Comparison of ENCODE assay signal across 1 cellular context in the genomic region with DNA sequence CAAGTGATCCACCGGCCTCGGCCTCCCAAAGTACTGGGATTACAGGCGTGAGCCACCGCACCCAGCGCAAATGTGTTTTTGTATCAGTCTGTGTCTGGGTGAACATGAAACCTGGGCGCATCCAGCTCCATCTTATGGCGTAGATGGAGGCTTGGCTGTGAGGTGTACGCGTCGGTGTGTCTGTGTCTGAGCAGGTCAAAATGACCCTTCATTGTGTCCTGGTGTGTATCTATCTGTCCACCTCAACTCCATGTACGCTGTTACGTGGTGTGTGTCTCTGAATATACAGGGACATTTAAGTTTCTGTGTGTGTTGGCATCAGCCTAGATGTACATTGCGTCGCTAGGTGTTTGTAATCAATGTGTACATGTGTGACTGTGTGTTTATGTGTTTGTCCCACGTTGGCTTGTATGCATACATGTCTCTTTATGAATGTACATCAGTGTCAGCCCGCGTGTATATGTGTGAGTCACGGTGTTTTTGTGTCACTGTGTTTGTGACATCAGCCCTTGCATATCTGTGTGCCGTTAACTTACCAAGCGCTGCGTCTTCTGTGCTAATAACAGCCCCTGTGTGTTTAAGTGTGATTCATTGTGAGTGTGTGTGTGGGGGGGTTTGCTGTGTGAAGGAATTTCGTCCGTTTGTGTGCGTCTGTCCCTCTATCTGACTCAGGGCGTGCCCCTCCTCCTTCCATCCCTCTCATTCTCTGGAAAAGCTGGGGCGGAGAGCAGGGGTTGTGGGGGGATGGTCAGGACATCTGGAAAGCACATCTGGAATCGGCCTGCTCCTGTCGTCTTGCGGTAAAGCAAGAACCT.
A peak's percentile ranks its signal among the peaks of the same experiment; 100 is the strongest.
TF ChIP-seq lines count a peak whose summit lies in the region.

No MANE protein-coding gene starts in this region.

TF ChIP-seq in IMR-90, 13 proteins besides CTCF, POLR2A, EP300 and RAD21:
- no peak for TF ChIP-seq RFX5 (IDR thresholded peaks at IDR 0.05; ENCODE audit: low read depth, low read length)
- peak; percentile 89 for TF ChIP-seq CEBPB (IDR thresholded peaks at IDR 0.05; ENCODE audit: low read depth, low read length)
- TF ChIP-seq MAZ (IDR thresholded peaks at IDR 0.05; ENCODE audit: borderline replicate concordance, low read depth, low read length) = peak; percentile 81
- TF ChIP-seq SMC3 (IDR thresholded peaks at IDR 0.05; ENCODE audit: low read depth, low read length) = no peak
- peak; percentile 19; the same call in 1 of the 2 replicates for TF ChIP-seq MXI1 (IDR thresholded peaks at IDR 0.05; ENCODE audit: borderline replicate concordance, low read depth, low read length)
- TF ChIP-seq NFE2L2 (IDR thresholded peaks at IDR 0.05; ENCODE audit: low read depth, low read length) = 0 out of 2 replicates have a peak, but pooled peaks have one; percentile 46
- no peak for TF ChIP-seq MAFK (IDR thresholded peaks at IDR 0.05; ENCODE audit: low read depth, low read length)
- TF ChIP-seq, protein P1, sequence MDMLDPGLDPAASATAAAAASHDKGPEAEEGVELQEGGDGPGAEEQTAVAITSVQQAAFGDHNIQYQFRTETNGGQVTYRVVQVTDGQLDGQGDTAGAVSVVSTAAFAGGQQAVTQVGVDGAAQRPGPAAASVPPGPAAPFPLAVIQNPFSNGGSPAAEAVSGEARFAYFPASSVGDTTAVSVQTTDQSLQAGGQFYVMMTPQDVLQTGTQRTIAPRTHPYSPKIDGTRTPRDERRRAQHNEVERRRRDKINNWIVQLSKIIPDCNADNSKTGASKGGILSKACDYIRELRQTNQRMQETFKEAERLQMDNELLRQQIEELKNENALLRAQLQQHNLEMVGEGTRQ (IDR thresholded peaks at IDR 0.05; ENCODE audit: low read depth, low read length) = no peak
- peak; percentile 85 for TF ChIP-seq BHLHE40 (IDR thresholded peaks at IDR 0.05; ENCODE audit: low read depth, low read length)
- TF ChIP-seq RCOR1 (IDR thresholded peaks at IDR 0.05; ENCODE audit: insufficient replicate concordance, low read length) = no peak
- TF ChIP-seq FOS (IDR thresholded peaks at IDR 0.05; ENCODE audit: low read depth, low read length) = peak; percentile 99
- no peak for TF ChIP-seq ELK1 (IDR thresholded peaks at IDR 0.05; ENCODE audit: borderline replicate concordance, low read depth, low read length)
- TF ChIP-seq CHD1 (IDR thresholded peaks at IDR 0.05; ENCODE audit: low read depth, low read length) = no peak
